In the genomic region with DNA sequence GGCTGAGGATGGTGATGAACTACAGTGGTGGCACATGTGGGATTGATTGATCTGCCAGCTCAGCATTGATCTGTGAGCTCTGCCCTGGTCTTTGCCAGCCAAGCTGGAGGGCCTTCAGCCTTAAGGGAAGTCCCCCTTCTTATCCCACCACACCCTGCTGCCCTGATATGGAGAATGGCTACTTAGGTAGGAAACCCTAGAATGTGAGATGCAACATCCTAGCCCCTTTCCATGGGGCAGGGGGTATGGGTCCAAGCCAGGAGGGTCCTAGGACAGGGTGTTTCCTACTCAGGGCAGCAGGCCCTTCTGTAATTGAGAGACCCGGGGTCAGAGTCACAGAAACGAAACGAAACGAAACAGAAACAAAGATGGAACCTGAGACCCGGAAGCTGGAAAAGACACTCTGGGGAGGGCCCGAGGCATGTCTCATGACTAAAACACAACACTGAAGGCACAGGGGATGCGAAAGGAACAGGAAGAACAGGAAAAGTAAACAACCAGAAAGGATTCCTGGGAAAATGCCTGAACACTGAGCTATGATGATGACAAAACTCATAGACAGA, we compare ENCODE assay signal across 10 cellular contexts. TPM values are rescaled to one million over a fixed set of nuclear protein-coding genes. Genes with fewer than 3 reads are reported as not detected.
A peak's percentile ranks its signal among the peaks of the same experiment; 100 is the strongest.
DNase-seq lines count a peak whose midpoint lies in the region; TF ChIP-seq lines count a peak whose summit lies in the region.
"Had no signal": no experiment of that assay in that cellular context is flagged by ENCODE, and none has a peak within 500 bp of the region (broad histone marks: within the 10 kb centered on the region; RNA-seq: fewer than 3 reads in every experiment).

No MANE protein-coding gene starts in this region.

- TF ChIP-seq POLR2A in prostate gland (IDR thresholded peaks at IDR 0.05): no peak

- no peaks in the 10 kb centered on the region for H3K36me3 ChIP-seq in prostate gland

- H3K9me3 ChIP-seq in prostate gland: no peaks in the 10 kb centered on the region

- H3K4me3 ChIP-seq in epithelial cell of proximal tubule (ENCODE audit: low read depth, low read length) (peak overlapping the region; percentile 44), prostate gland (no peak overlapping the region)

- in situ Hi-C loops in G401 (cut with HindIII; ENCODE audit: low sequenced_read_pairs): no loop called here

- WGBS in prostate gland: 38% methylated on average over 7 of the region's 7 CpGs

- peak overlapping the region; percentile 54 to 76 for H3K27ac ChIP-seq in prostate gland

- intact Hi-C loops in prostate gland (cut with DNase I): no loop called here

- DNase-seq in DMS153 (lab: John Stamatoyannopoulos, UW): peak; percentile 46
- peak; percentile 80 for DNase-seq in epithelial cell of proximal tubule (ENCODE audit: low read depth)
- DNase-seq in prostate gland (ENCODE audit: low spot score): peak; percentile 39
- DNase-seq in SIG-M5 treated with dmso at 0.1 percent for 504 hours (lab: John Stamatoyannopoulos, UW; ENCODE audit: unreplicated experiment): no peak
- DNase-seq in G401 (ENCODE audit: low spot score): no peak
- DNase-seq in NCI-H2107 (lab: John Stamatoyannopoulos, UW): no peak
- no peak for DNase-seq in activated CD4-positive, CD25-positive, alpha-beta regulatory T cell treated with anti-CD3 and anti-CD28 coated beads, Interleukin-2, amount 50 U/mL, for 72 hours
- DNase-seq: activated naive CD4-positive, alpha-beta T cell treated with Interleukin-2 at 50 U/mL for 16 hours; stimulated activated CD4-positive, alpha-beta T cell treated with anti-CD3 and anti-CD28 coated beads, Interleukin-2, amount 100 ng/mL, for 48 hours had no signal

- H3K27me3 ChIP-seq in prostate gland (replicated peaks; ENCODE audit: insufficient read depth): no peaks in the 10 kb centered on the region

- no peak for TF ChIP-seq CTCF in epithelial cell of proximal tubule (conservative IDR thresholded peaks at IDR 0.05; ENCODE audit: low read depth, low read length)
- TF ChIP-seq CTCF in prostate gland (IDR thresholded peaks at IDR 0.05): no peak

- no peaks in the 10 kb centered on the region for H3K4me1 ChIP-seq in prostate gland (replicated peaks)

TF ChIP-seq in PFSK-1, 5 proteins besides CTCF, POLR2A, EP300 and RAD21:
- TF ChIP-seq FOXP2 (optimal IDR thresholded peaks at IDR 0.05; ENCODE audit: borderline replicate concordance, extremely low read depth, extremely low read length, insufficient read depth): peak; percentile 68
- TF ChIP-seq POLR2AphosphoS5 (IDR thresholded peaks at IDR 0.05; ENCODE audit: low read depth, low read length): no peak

RNA-seq across cellular contexts. Expression of gene SULT1C2, which starts 16.9 kb away (rescaled TPM):
- not detected for polyA plus RNA-seq in PFSK-1 (2012; ENCODE audit: insufficient read length, low read depth)
- 3.2 and 4.3 TPM in 2 replicates for total RNA-seq in epithelial cell of proximal tubule
- 1 to 10 TPM in 1 of 2 donors, not detected in 1; 1.8 TPM for total RNA-seq in prostate gland
- total RNA-seq in G401 (2014; rRNA removed; shearing (Covaris generic)): 0.71 and 3.2 TPM in 2 replicates

RNA-seq across cellular contexts. Expression of gene SULT1C3, which starts 32.0 kb away (rescaled TPM):
- not detected for polyA plus RNA-seq in PFSK-1 (2012; ENCODE audit: insufficient read length, low read depth)
- total RNA-seq in epithelial cell of proximal tubule: not detected in 2 replicates
- not detected for total RNA-seq in prostate gland
- total RNA-seq in G401 (2014; rRNA removed; shearing (Covaris generic)): not detected in 2 replicates

Comparison
In these comparisons a context has a peak if more than half of its experiments do, and no peak if none do; other contexts are left out.
1. DNase-seq: peak in DMS153 (single experiment), epithelial cell of proximal tubule (single experiment) and prostate gland (single experiment); none in SIG-M5 treated with dmso at 0.1 percent for 504 hours (single experiment), G401 (single experiment), NCI-H2107 (single experiment) and activated CD4-positive, CD25-positive, alpha-beta regulatory T cell treated with anti-CD3 and anti-CD28 coated beads, Interleukin-2, amount 50 U/mL, for 72 hours (single experiment).